1 cellular context compared by ENCODE assay signal in the genomic region with DNA sequence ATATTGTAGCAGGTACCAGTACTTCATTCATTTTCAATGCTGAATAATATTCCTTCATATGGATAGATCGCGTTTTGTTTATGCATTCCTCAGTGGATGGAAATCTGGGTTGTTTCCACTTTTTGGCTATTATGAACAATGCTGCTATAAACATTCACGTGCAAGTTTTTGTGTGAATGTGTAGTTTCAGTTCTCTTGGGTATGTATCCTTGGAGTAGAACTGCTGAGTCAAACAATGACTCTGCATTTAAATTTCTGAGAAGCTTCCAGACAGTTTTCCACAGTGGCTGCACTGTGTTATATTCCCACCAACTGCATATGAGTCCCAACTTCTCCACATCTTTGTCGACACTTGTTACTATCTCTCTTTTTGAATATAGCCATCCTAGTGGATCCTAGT.
A peak's percentile ranks its signal among the peaks of the same experiment; 100 is the strongest.
TF ChIP-seq lines count a peak whose summit lies in the region.

No MANE protein-coding gene starts in this region.

TF ChIP-seq in GM12878, 131 proteins besides CTCF, POLR2A, EP300 and RAD21 (continued from another document):
- TF ChIP-seq EED (IDR thresholded peaks at IDR 0.05; ENCODE audit: low read depth) (no peak), KAT2A (conservative IDR thresholded peaks at IDR 0.05; ENCODE audit: control insufficient read depth, low read depth, low read length) (no peak), MTA3 (IDR thresholded peaks at IDR 0.05; ENCODE audit: borderline replicate concordance, low read length) (no peak), POLR2AphosphoS5 (IDR thresholded peaks at IDR 0.05; ENCODE audit: low read length) (no peak), JUNB (IDR thresholded peaks at IDR 0.05) (no peak), STAT1 (conservative IDR thresholded peaks at IDR 0.05) (no peak), NR2C1 (IDR thresholded peaks at IDR 0.05) (no peak), CHD4 (IDR thresholded peaks at IDR 0.05) (no peak), STAT3 (IDR thresholded peaks at IDR 0.05; ENCODE audit: low read depth, low read length) (no peak), IKZF1 (conservative IDR thresholded peaks at IDR 0.05) (peak; percentile 45; the same call in 1 of the 2 replicates), SP1 (IDR thresholded peaks at IDR 0.05; ENCODE audit: low read depth, low read length) (no peak), BHLHE40 (IDR thresholded peaks at IDR 0.05; ENCODE audit: borderline replicate concordance in 1 of 2, low read depth in 2 of 2, low read length in 1 of 2) (peak; percentile 35 to 79; a peak in 3 of 4 replicates), CBX5 (IDR thresholded peaks at IDR 0.05; ENCODE audit: low read depth) (no peak), SPI1 (IDR thresholded peaks at IDR 0.05; ENCODE audit: borderline replicate concordance, insufficient read depth, low read depth, low read length) (0 out of 2 replicates have a peak, but pooled peaks have one; percentile 4), CEBPB (IDR thresholded peaks at IDR 0.05; ENCODE audit: borderline replicate concordance in 1 of 2, low read depth in 2 of 2, low read length in 2 of 2) (no peak), CHD2 (IDR thresholded peaks at IDR 0.05; ENCODE audit: borderline replicate concordance, low read depth, low read length) (no peak), RFX5 (IDR thresholded peaks at IDR 0.05; ENCODE audit: low read depth, low read length) (no peak), WRNIP1 (IDR thresholded peaks at IDR 0.05; ENCODE audit: borderline replicate concordance, low read depth, low read length) (no peak), NFXL1 (IDR thresholded peaks at IDR 0.05; ENCODE audit: borderline replicate concordance) (no peak), POU2F2 (IDR thresholded peaks at IDR 0.05; ENCODE audit: borderline replicate concordance, low read depth, low read length) (no peak), CBX3 (IDR thresholded peaks at IDR 0.05; ENCODE audit: borderline replicate concordance, low read depth) (no peak)
- TF ChIP-seq, protein P1, sequence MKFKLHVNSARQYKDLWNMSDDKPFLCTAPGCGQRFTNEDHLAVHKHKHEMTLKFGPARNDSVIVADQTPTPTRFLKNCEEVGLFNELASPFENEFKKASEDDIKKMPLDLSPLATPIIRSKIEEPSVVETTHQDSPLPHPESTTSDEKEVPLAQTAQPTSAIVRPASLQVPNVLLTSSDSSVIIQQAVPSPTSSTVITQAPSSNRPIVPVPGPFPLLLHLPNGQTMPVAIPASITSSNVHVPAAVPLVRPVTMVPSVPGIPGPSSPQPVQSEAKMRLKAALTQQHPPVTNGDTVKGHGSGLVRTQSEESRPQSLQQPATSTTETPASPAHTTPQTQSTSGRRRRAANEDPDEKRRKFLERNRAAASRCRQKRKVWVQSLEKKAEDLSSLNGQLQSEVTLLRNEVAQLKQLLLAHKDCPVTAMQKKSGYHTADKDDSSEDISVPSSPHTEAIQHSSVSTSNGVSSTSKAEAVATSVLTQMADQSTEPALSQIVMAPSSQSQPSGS (IDR thresholded peaks at IDR 0.05; ENCODE audit: low read length) = no peak
- TF ChIP-seq, protein P2, sequence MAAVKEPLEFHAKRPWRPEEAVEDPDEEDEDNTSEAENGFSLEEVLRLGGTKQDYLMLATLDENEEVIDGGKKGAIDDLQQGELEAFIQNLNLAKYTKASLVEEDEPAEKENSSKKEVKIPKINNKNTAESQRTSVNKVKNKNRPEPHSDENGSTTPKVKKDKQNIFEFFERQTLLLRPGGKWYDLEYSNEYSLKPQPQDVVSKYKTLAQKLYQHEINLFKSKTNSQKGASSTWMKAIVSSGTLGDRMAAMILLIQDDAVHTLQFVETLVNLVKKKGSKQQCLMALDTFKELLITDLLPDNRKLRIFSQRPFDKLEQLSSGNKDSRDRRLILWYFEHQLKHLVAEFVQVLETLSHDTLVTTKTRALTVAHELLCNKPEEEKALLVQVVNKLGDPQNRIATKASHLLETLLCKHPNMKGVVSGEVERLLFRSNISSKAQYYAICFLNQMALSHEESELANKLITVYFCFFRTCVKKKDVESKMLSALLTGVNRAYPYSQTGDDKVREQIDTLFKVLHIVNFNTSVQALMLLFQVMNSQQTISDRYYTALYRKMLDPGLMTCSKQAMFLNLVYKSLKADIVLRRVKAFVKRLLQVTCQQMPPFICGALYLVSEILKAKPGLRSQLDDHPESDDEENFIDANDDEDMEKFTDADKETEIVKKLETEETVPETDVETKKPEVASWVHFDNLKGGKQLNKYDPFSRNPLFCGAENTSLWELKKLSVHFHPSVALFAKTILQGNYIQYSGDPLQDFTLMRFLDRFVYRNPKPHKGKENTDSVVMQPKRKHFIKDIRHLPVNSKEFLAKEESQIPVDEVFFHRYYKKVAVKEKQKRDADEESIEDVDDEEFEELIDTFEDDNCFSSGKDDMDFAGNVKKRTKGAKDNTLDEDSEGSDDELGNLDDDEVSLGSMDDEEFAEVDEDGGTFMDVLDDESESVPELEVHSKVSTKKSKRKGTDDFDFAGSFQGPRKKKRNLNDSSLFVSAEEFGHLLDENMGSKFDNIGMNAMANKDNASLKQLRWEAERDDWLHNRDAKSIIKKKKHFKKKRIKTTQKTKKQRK (IDR thresholded peaks at IDR 0.05; ENCODE audit: low read depth, low read length) = no peak
- TF ChIP-seq, protein P3, sequence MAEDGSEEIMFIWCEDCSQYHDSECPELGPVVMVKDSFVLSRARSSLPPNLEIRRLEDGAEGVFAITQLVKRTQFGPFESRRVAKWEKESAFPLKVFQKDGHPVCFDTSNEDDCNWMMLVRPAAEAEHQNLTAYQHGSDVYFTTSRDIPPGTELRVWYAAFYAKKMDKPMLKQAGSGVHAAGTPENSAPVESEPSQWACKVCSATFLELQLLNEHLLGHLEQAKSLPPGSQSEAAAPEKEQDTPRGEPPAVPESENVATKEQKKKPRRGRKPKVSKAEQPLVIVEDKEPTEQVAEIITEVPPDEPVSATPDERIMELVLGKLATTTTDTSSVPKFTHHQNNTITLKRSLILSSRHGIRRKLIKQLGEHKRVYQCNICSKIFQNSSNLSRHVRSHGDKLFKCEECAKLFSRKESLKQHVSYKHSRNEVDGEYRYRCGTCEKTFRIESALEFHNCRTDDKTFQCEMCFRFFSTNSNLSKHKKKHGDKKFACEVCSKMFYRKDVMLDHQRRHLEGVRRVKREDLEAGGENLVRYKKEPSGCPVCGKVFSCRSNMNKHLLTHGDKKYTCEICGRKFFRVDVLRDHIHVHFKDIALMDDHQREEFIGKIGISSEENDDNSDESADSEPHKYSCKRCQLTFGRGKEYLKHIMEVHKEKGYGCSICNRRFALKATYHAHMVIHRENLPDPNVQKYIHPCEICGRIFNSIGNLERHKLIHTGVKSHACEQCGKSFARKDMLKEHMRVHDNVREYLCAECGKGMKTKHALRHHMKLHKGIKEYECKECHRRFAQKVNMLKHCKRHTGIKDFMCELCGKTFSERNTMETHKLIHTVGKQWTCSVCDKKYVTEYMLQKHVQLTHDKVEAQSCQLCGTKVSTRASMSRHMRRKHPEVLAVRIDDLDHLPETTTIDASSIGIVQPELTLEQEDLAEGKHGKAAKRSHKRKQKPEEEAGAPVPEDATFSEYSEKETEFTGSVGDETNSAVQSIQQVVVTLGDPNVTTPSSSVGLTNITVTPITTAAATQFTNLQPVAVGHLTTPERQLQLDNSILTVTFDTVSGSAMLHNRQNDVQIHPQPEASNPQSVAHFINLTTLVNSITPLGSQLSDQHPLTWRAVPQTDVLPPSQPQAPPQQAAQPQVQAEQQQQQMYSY (CRISPR knock-in tag; IDR thresholded peaks at IDR 0.05) = no peak
- TF ChIP-seq, protein P4, sequence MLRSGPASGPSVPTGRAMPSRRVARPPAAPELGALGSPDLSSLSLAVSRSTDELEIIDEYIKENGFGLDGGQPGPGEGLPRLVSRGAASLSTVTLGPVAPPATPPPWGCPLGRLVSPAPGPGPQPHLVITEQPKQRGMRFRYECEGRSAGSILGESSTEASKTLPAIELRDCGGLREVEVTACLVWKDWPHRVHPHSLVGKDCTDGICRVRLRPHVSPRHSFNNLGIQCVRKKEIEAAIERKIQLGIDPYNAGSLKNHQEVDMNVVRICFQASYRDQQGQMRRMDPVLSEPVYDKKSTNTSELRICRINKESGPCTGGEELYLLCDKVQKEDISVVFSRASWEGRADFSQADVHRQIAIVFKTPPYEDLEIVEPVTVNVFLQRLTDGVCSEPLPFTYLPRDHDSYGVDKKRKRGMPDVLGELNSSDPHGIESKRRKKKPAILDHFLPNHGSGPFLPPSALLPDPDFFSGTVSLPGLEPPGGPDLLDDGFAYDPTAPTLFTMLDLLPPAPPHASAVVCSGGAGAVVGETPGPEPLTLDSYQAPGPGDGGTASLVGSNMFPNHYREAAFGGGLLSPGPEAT (IDR thresholded peaks at IDR 0.05; ENCODE audit: low read depth) = peak; percentile 37; the same call in 1 of the 2 replicates
